ENCODE assay signal across 1 cellular context in genomic region chr12:29072631-29073030, GRCh38.
TF ChIP-seq lines count a peak whose summit lies in the region.

No MANE protein-coding gene starts in this region.

TF ChIP-seq in GM23338, 12 proteins besides CTCF, POLR2A, EP300 and RAD21 (continued from another document):
- TF ChIP-seq ZNF462 (CRISPR knock-in tag; IDR thresholded peaks at IDR 0.05) (no peak), CREB1 (CRISPR knock-in tag; IDR thresholded peaks at IDR 0.05; ENCODE audit: low read depth) (no peak), STAT1 (IDR thresholded peaks at IDR 0.05; ENCODE audit: unreplicated experiment) (no peak), ETS1 (IDR thresholded peaks at IDR 0.05) (no peak), REST (IDR thresholded peaks at IDR 0.05; ENCODE audit: unreplicated experiment) (no peak), EZH2phosphoT487 (IDR thresholded peaks at IDR 0.05; ENCODE audit: unreplicated experiment) (no peak), ZNF114 (CRISPR knock-in tag; IDR thresholded peaks at IDR 0.05) (no peak), POLR2AphosphoS5 (IDR thresholded peaks at IDR 0.05; ENCODE audit: low read depth) (no peak), ZNF331 (CRISPR knock-in tag; IDR thresholded peaks at IDR 0.05; ENCODE audit: low read depth) (no peak)
TF ChIP-seq in GM23338: peak in this region for 0.
